In genomic region chr2:199465988-199466703, GRCh38 we compare ENCODE assay signal across 1 cellular context.
A peak's percentile ranks its signal among the peaks of the same experiment; 100 is the strongest.
TF ChIP-seq lines count a peak whose summit lies in the region.

No MANE protein-coding gene starts in this region.

TF ChIP-seq in H1, 55 proteins besides CTCF, POLR2A, EP300 and RAD21:
- TF ChIP-seq CTBP2 (IDR thresholded peaks at IDR 0.05; ENCODE audit: borderline replicate concordance, insufficient read depth, insufficient read length, low read length) (peak; percentile 77), EZH2 (IDR thresholded peaks at IDR 0.05; ENCODE audit: low read depth, low read length, severe bottlenecking) (peak; percentile 73), E2F6 (IDR thresholded peaks at IDR 0.05) (no peak), SUZ12 (IDR thresholded peaks at IDR 0.05; ENCODE audit: low read length) (peak; percentile 51; the same call in 1 of the 2 replicates), TEAD4 (IDR thresholded peaks at IDR 0.05; ENCODE audit: low read depth, low read length) (0 out of 2 replicates have a peak, but pooled peaks have one; percentile 29), RNF2 (IDR thresholded peaks at IDR 0.05; ENCODE audit: borderline replicate concordance, low read depth, low read length, missing control alignments, poor library complexity, severe bottlenecking) (peak; percentile 96)
